25 cellular contexts compared by ENCODE assay signal in genomic region chr16:26214694-26215093, GRCh38.
"Had no signal": no experiment of that assay in that cellular context is flagged by ENCODE, and none has a peak within 500 bp of the region (broad histone marks: within the 10 kb centered on the region; RNA-seq: fewer than 3 reads in every experiment).

No MANE protein-coding gene starts in this region.

- DNase-seq: activated CD4-positive, alpha-beta T cell treated with anti-CD3 and anti-CD28 coated beads for 4 hours; activated CD4-positive, alpha-beta T cell treated with anti-CD3 and anti-CD28 coated beads, Interleukin-2, amount 50 U/mL, for 4 hours; activated naive CD4-positive, alpha-beta T cell; activated T-cell treated with anti-CD3 and anti-CD28 coated beads for 4 hours; activated T-cell treated with anti-CD3 and anti-CD28 coated beads, Interleukin-2, amount 50 U/mL, for 72 hours; anterior cingulate cortex; dermis blood vessel endothelial cell; effector CD4-positive, alpha-beta T cell; esophagus squamous epithelium; foreskin melanocyte; kidney glomerular epithelial cell; left ventricle myocardium inferior; naive B cell; nucleus accumbens; right cardiac atrium; spleen; stimulated activated naive CD4-positive, alpha-beta T cell; T-helper 9 cell; upper lobe of left lung had no signal

- H3K9me3 ChIP-seq: esophagus squamous epithelium, upper lobe of left lung had no signal

- H3K4me3 ChIP-seq: esophagus squamous epithelium, left ventricle myocardium inferior, lung, upper lobe of left lung had no signal

- H3K4me1 ChIP-seq: esophagus squamous epithelium, heart right ventricle, left ventricle myocardium inferior, spleen, upper lobe of left lung had no signal

- ATAC-seq: activated naive CD4-positive, alpha-beta T cell treated with anti-CD3 and anti-CD28 coated beads, Interleukin-2, amount 50 U/mL, for 72 hours; activated T-cell treated with anti-CD3 and anti-CD28 coated beads, Interleukin-2, amount 50 U/mL, for 72 hours; right cardiac atrium had no signal

- H3K27me3 ChIP-seq: esophagus squamous epithelium, heart right ventricle, upper lobe of left lung had no signal

- H3K27ac ChIP-seq: epithelial cell of prostate, esophagus squamous epithelium, left ventricle myocardium inferior, spleen, upper lobe of left lung, VCaP had no signal

- H3K27ac Mint-ChIP-seq: activated naive CD4-positive, alpha-beta T cell treated with anti-CD3 and anti-CD28 coated beads, Interleukin-2, amount 50 U/mL, for 72 hours; activated T-cell treated with anti-CD3 and anti-CD28 coated beads, Interleukin-2, amount 50 U/mL, for 72 hours; naive B cell; T-helper 1 cell treated with Interleukin-12 subunit alpha and Interleukin-12 subunit beta and Interleukin-4 antibody, amounts not matched to agents 30 μg/mL and 1 μg/mL, for 36 hours had no signal

- H3K4me3 Mint-ChIP-seq: activated T-cell treated with anti-CD3 and anti-CD28 coated beads, Interleukin-2, amount 50 U/mL, for 72 hours; naive B cell; T-helper 1 cell treated with Interleukin-12 subunit alpha and Interleukin-12 subunit beta and Interleukin-4 antibody, amounts not matched to agents 30 μg/mL and 1 μg/mL, for 36 hours had no signal

- H3K36me3 ChIP-seq: esophagus squamous epithelium, heart right ventricle, left ventricle myocardium inferior, spleen, upper lobe of left lung had no signal

- H3K4me1 Mint-ChIP-seq: naive B cell had no signal

- H3K36me3 Mint-ChIP-seq: activated naive CD4-positive, alpha-beta T cell treated with anti-CD3 and anti-CD28 coated beads, Interleukin-2, amount 50 U/mL, for 72 hours; naive B cell had no signal
